ENCODE assay signal across 3 cellular contexts in the genomic region with DNA sequence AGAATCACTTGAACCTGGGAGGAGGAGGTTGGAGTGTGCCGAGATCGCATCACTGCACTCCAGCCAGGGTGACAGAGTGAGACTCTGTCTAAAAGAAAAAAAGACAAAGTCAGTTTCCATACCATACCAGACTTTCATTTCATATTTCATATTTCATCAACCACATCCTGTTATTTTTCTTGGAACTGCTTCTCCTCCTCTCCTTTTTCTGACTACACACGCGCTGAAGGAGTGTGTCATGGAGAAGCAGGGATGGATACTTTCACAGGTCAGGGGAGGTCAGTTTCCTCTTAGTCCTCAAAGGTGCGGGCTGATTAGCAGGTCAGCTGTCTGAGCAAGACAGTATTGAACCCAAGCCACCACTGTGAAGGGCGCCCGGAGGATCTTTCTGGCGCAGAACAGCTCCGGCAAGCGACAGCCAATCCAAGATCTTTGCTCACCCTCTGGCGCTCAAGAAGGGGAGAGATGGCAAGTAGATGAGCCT.
A peak's percentile ranks its signal among the peaks of the same experiment; 100 is the strongest.
TF ChIP-seq lines count a peak whose summit lies in the region.

No MANE protein-coding gene starts in this region.

TF ChIP-seq in SK-N-SH, 30 proteins besides CTCF, POLR2A, EP300 and RAD21:
- TF ChIP-seq RXRA (IDR thresholded peaks at IDR 0.05; ENCODE audit: borderline replicate concordance, low read depth): peak; percentile 80; the same call in 1 of the 2 replicates
- TF ChIP-seq TCF12 (IDR thresholded peaks at IDR 0.05): peak; percentile 66
- TF ChIP-seq, protein P1, sequence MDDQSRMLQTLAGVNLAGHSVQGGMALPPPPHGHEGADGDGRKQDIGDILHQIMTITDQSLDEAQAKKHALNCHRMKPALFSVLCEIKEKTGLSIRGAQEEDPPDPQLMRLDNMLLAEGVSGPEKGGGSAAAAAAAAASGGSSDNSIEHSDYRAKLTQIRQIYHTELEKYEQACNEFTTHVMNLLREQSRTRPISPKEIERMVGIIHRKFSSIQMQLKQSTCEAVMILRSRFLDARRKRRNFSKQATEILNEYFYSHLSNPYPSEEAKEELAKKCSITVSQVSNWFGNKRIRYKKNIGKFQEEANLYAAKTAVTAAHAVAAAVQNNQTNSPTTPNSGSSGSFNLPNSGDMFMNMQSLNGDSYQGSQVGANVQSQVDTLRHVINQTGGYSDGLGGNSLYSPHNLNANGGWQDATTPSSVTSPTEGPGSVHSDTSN (IDR thresholded peaks at IDR 0.05): peak; percentile 56; the same call in 1 of the 2 replicates
- peak; percentile 83; the same call in 1 of the 2 replicates for TF ChIP-seq NFIC (IDR thresholded peaks at IDR 0.05; ENCODE audit: borderline replicate concordance)
- TF ChIP-seq ELF1 (IDR thresholded peaks at IDR 0.05): no peak
- TF ChIP-seq FOSL2 (IDR thresholded peaks at IDR 0.05; ENCODE audit: borderline replicate concordance, low read depth): peak; percentile 43; the same call in 1 of the 2 replicates

TF ChIP-seq in K562, 482 proteins besides CTCF, POLR2A, EP300 and RAD21 (continues in another document):
- TF ChIP-seq SMAD4 (CRISPR knock-in tag; conservative IDR thresholded peaks at IDR 0.05) (peak; percentile 42; the same call in 1 of the 2 replicates), L3MBTL2 (IDR thresholded peaks at IDR 0.05) (0 out of 2 replicates have a peak, but pooled peaks have one; percentile 51), NR2C2 (CRISPR knock-in tag; IDR thresholded peaks at IDR 0.05) (no peak), NR2C2 (tag; IDR thresholded peaks at IDR 0.05) (peak; percentile 65; the same call in 1 of the 2 replicates), MYC (IDR thresholded peaks at IDR 0.05; ENCODE audit: low read depth, low read length) (0 out of 2 replicates have a peak, but pooled peaks have one; percentile 29), MYC (CRISPR knock-in tag; IDR thresholded peaks at IDR 0.05; ENCODE audit: borderline replicate concordance, low read depth) (no peak), GATA2 (CRISPR knock-in tag; IDR thresholded peaks at IDR 0.05) (0 out of 2 replicates have a peak, but pooled peaks have one; percentile 9), CBFA2T2 (conservative IDR thresholded peaks at IDR 0.05) (peak; percentile 46), RBBP5 (IDR thresholded peaks at IDR 0.05; ENCODE audit: borderline replicate concordance, insufficient read depth, low read length, poor library complexity, severe bottlenecking) (peak; percentile 58), ZBED1 (IDR thresholded peaks at IDR 0.05) (no peak), ASH1L (IDR thresholded peaks at IDR 0.05; ENCODE audit: borderline replicate concordance, low read depth, partially characterized antibody) (no peak), ETV5 (CRISPR knock-in tag; IDR thresholded peaks at IDR 0.05; ENCODE audit: low read depth) (peak; percentile 79; the same call in 1 of the 2 replicates), CBX8 (IDR thresholded peaks at IDR 0.05; ENCODE audit: borderline replicate concordance, extremely low read depth, low read depth, low read length, poor library complexity, severe bottlenecking) (no peak), KDM1A (IDR thresholded peaks at IDR 0.05) (peak; percentile 28 to 48; a peak in 1 of 4 replicates)
- TF ChIP-seq, protein P2, sequence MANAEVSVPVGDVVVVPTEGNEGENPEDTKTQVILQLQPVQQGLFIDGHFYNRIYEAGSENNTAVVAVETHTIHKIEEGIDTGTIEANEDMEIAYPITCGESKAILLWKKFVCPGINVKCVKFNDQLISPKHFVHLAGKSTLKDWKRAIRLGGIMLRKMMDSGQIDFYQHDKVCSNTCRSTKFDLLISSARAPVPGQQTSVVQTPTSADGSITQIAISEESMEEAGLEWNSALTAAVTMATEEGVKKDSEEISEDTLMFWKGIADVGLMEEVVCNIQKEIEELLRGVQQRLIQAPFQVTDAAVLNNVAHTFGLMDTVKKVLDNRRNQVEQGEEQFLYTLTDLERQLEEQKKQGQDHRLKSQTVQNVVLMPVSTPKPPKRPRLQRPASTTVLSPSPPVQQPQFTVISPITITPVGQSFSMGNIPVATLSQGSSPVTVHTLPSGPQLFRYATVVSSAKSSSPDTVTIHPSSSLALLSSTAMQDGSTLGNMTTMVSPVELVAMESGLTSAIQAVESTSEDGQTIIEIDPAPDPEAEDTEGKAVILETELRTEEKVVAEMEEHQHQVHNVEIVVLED (CRISPR knock-in tag; IDR thresholded peaks at IDR 0.05): no peak
- TF ChIP-seq, protein P3, sequence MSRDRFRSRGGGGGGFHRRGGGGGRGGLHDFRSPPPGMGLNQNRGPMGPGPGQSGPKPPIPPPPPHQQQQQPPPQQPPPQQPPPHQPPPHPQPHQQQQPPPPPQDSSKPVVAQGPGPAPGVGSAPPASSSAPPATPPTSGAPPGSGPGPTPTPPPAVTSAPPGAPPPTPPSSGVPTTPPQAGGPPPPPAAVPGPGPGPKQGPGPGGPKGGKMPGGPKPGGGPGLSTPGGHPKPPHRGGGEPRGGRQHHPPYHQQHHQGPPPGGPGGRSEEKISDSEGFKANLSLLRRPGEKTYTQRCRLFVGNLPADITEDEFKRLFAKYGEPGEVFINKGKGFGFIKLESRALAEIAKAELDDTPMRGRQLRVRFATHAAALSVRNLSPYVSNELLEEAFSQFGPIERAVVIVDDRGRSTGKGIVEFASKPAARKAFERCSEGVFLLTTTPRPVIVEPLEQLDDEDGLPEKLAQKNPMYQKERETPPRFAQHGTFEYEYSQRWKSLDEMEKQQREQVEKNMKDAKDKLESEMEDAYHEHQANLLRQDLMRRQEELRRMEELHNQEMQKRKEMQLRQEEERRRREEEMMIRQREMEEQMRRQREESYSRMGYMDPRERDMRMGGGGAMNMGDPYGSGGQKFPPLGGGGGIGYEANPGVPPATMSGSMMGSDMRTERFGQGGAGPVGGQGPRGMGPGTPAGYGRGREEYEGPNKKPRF (IDR thresholded peaks at IDR 0.05; ENCODE audit: low read depth, low read length): no peak
- TF ChIP-seq, protein P4, sequence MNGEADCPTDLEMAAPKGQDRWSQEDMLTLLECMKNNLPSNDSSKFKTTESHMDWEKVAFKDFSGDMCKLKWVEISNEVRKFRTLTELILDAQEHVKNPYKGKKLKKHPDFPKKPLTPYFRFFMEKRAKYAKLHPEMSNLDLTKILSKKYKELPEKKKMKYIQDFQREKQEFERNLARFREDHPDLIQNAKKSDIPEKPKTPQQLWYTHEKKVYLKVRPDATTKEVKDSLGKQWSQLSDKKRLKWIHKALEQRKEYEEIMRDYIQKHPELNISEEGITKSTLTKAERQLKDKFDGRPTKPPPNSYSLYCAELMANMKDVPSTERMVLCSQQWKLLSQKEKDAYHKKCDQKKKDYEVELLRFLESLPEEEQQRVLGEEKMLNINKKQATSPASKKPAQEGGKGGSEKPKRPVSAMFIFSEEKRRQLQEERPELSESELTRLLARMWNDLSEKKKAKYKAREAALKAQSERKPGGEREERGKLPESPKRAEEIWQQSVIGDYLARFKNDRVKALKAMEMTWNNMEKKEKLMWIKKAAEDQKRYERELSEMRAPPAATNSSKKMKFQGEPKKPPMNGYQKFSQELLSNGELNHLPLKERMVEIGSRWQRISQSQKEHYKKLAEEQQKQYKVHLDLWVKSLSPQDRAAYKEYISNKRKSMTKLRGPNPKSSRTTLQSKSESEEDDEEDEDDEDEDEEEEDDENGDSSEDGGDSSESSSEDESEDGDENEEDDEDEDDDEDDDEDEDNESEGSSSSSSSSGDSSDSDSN (IDR thresholded peaks at IDR 0.05; ENCODE audit: borderline replicate concordance in 1 of 2, low read depth in 2 of 2, low read length in 2 of 2): no peak
- TF ChIP-seq, protein P5, sequence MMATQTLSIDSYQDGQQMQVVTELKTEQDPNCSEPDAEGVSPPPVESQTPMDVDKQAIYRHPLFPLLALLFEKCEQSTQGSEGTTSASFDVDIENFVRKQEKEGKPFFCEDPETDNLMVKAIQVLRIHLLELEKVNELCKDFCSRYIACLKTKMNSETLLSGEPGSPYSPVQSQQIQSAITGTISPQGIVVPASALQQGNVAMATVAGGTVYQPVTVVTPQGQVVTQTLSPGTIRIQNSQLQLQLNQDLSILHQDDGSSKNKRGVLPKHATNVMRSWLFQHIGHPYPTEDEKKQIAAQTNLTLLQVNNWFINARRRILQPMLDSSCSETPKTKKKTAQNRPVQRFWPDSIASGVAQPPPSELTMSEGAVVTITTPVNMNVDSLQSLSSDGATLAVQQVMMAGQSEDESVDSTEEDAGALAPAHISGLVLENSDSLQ (IDR thresholded peaks at IDR 0.05): 0 out of 2 replicates have a peak, but pooled peaks have one; percentile 7

TF ChIP-seq in WTC11, 78 proteins besides CTCF, POLR2A, EP300 and RAD21 (continues in another document):
- TF ChIP-seq IRF2 (CRISPR knock-in tag; IDR thresholded peaks at IDR 0.05; ENCODE audit: borderline replicate concordance, low read depth) (no peak), GTF2I (CRISPR knock-in tag; conservative IDR thresholded peaks at IDR 0.05) (no peak), SMAD4 (CRISPR knock-in tag; IDR thresholded peaks at IDR 0.05) (no peak), ZNF416 (CRISPR knock-in tag; IDR thresholded peaks at IDR 0.05) (no peak), CREM (CRISPR knock-in tag; IDR thresholded peaks at IDR 0.05) (no peak), JAZF1 (CRISPR knock-in tag; IDR thresholded peaks at IDR 0.05) (no peak), FOXK1 (CRISPR knock-in tag; IDR thresholded peaks at IDR 0.05) (no peak), JUN (CRISPR knock-in tag; IDR thresholded peaks at IDR 0.05) (no peak)
- TF ChIP-seq, protein P6, sequence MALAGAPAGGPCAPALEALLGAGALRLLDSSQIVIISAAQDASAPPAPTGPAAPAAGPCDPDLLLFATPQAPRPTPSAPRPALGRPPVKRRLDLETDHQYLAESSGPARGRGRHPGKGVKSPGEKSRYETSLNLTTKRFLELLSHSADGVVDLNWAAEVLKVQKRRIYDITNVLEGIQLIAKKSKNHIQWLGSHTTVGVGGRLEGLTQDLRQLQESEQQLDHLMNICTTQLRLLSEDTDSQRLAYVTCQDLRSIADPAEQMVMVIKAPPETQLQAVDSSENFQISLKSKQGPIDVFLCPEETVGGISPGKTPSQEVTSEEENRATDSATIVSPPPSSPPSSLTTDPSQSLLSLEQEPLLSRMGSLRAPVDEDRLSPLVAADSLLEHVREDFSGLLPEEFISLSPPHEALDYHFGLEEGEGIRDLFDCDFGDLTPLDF (CRISPR knock-in tag; IDR thresholded peaks at IDR 0.05): no peak
- TF ChIP-seq, protein P7, sequence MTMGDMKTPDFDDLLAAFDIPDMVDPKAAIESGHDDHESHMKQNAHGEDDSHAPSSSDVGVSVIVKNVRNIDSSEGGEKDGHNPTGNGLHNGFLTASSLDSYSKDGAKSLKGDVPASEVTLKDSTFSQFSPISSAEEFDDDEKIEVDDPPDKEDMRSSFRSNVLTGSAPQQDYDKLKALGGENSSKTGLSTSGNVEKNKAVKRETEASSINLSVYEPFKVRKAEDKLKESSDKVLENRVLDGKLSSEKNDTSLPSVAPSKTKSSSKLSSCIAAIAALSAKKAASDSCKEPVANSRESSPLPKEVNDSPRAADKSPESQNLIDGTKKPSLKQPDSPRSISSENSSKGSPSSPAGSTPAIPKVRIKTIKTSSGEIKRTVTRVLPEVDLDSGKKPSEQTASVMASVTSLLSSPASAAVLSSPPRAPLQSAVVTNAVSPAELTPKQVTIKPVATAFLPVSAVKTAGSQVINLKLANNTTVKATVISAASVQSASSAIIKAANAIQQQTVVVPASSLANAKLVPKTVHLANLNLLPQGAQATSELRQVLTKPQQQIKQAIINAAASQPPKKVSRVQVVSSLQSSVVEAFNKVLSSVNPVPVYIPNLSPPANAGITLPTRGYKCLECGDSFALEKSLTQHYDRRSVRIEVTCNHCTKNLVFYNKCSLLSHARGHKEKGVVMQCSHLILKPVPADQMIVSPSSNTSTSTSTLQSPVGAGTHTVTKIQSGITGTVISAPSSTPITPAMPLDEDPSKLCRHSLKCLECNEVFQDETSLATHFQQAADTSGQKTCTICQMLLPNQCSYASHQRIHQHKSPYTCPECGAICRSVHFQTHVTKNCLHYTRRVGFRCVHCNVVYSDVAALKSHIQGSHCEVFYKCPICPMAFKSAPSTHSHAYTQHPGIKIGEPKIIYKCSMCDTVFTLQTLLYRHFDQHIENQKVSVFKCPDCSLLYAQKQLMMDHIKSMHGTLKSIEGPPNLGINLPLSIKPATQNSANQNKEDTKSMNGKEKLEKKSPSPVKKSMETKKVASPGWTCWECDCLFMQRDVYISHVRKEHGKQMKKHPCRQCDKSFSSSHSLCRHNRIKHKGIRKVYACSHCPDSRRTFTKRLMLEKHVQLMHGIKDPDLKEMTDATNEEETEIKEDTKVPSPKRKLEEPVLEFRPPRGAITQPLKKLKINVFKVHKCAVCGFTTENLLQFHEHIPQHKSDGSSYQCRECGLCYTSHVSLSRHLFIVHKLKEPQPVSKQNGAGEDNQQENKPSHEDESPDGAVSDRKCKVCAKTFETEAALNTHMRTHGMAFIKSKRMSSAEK (CRISPR knock-in tag; IDR thresholded peaks at IDR 0.05; ENCODE audit: borderline replicate concordance): no peak
- TF ChIP-seq, protein P8, sequence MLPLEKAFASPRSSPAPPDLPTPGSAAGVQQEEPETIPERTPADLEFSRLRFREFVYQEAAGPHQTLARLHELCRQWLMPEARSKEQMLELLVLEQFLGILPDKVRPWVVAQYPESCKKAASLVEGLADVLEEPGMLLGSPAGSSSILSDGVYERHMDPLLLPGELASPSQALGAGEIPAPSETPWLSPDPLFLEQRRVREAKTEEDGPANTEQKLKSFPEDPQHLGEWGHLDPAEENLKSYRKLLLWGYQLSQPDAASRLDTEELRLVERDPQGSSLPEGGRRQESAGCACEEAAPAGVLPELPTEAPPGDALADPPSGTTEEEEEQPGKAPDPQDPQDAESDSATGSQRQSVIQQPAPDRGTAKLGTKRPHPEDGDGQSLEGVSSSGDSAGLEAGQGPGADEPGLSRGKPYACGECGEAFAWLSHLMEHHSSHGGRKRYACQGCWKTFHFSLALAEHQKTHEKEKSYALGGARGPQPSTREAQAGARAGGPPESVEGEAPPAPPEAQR (CRISPR knock-in tag; IDR thresholded peaks at IDR 0.05): no peak
- TF ChIP-seq, protein P9, sequence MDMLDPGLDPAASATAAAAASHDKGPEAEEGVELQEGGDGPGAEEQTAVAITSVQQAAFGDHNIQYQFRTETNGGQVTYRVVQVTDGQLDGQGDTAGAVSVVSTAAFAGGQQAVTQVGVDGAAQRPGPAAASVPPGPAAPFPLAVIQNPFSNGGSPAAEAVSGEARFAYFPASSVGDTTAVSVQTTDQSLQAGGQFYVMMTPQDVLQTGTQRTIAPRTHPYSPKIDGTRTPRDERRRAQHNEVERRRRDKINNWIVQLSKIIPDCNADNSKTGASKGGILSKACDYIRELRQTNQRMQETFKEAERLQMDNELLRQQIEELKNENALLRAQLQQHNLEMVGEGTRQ (CRISPR knock-in tag; IDR thresholded peaks at IDR 0.05): no peak
- TF ChIP-seq, protein P10, sequence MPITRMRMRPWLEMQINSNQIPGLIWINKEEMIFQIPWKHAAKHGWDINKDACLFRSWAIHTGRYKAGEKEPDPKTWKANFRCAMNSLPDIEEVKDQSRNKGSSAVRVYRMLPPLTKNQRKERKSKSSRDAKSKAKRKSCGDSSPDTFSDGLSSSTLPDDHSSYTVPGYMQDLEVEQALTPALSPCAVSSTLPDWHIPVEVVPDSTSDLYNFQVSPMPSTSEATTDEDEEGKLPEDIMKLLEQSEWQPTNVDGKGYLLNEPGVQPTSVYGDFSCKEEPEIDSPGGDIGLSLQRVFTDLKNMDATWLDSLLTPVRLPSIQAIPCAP (CRISPR knock-in tag; IDR thresholded peaks at IDR 0.05): no peak
